In genomic region chr6:31128093-31128676, GRCh38 we compare ENCODE assay signal across 8 cellular contexts. TPM values are rescaled to one million over a fixed set of nuclear protein-coding genes. Genes with fewer than 3 reads are reported as not detected.
DNase-seq lines count a peak whose midpoint lies in the region; ATAC-seq and TF ChIP-seq lines count a peak whose summit lies in the region.

No MANE protein-coding gene starts in this region.

- peak; percentile 81 for DNase-seq in GM10248 (ENCODE audit: extremely low spot score)
- peak; percentile 74 for DNase-seq in NAMALWA (ENCODE audit: low spot score)
- peak; percentile 36 to 67 (median 60) for DNase-seq in activated CD4-positive, CD25-positive, alpha-beta regulatory T cell (lab: John Stamatoyannopoulos, UW)
- peak; percentile 46 to 50 for DNase-seq in cardiac fibroblast (ENCODE audit: low read depth in 2 of 2)
- DNase-seq in lower lobe of right lung = peak; percentile 70
- DNase-seq in stimulated activated CD8-positive, alpha-beta memory T cell treated with anti-CD3 and anti-CD28 coated beads, Interleukin-15, amount 100 ng/mL, for 4 hours (ENCODE audit: low read depth in 2 of 2) = peak; percentile 19 to 48
- DNase-seq in ecto neural progenitor cell (ENCODE audit: low spot score) = no peak

- peaks cover 6% of the 10 kb centered on the region for H3K4me1 ChIP-seq in lower lobe of right lung

- no peak overlapping the region for H3K27ac ChIP-seq in lower lobe of right lung

- no peak overlapping the region for H3K4me3 ChIP-seq in cardiac fibroblast (replicated peaks in 1 of 2; ENCODE audit: low read depth in 2 of 2, low read length in 2 of 2)
- H3K4me3 ChIP-seq in lower lobe of right lung = no peak overlapping the region

- POLR2A ChIA-PET in GM10248 (lab: Yijun Ruan, JAX) = no interaction called here

- ATAC-seq in lower lobe of right lung (peak; percentile 57 to 65), GM21786 (IDR thresholded peaks at IDR 0.05; ENCODE audit: unreplicated experiment) (no peak)

- intact Hi-C loops in lower lobe of right lung (cut with DNase I) = no loop called here

- no peaks in the 10 kb centered on the region for H3K9me3 ChIP-seq in lower lobe of right lung

- H3K36me3 ChIP-seq in lower lobe of right lung = no peaks in the 10 kb centered on the region

- H3K27me3 ChIP-seq in lower lobe of right lung (ENCODE audit: low read depth) = no peaks in the 10 kb centered on the region

- TF ChIP-seq CTCF in GM10248 (IDR thresholded peaks at IDR 0.05; ENCODE audit: control extremely low read depth, extremely low read depth, low read depth, missing control alignments) (peak; percentile 76), cardiac fibroblast (IDR thresholded peaks at IDR 0.05; ENCODE audit: low read depth, low read length) (peak; percentile 94), lower lobe of right lung (IDR thresholded peaks at IDR 0.05) (peak; percentile 88)

- CTCF ChIA-PET in GM10248 (lab: Yijun Ruan, JAX) = interaction anchor here (0.7 to 6.8 kb wide), 24 partner anchors 8 to 264 kb away, joined by 3 to 72 read pairs (median 5); partner anchors contain the start of genes C6orf15, CDSN, PSORS1C1 and PSORS1C2

RNA-seq across cellular contexts. Expression of gene CDSN, which starts 7.9 kb away (rescaled TPM):
- total RNA-seq in lower lobe of right lung = not detected

RNA-seq across cellular contexts. Expression of gene PSORS1C2, which starts 10.7 kb away (rescaled TPM):
- not detected for total RNA-seq in lower lobe of right lung

RNA-seq across cellular contexts. Expression of gene PSORS1C1, which starts 13.6 kb away (rescaled TPM):
- total RNA-seq in lower lobe of right lung = 10.5 TPM

RNA-seq across cellular contexts. Expression of gene C6orf15, which starts 15.8 kb away (rescaled TPM):
- not detected for total RNA-seq in lower lobe of right lung

RNA-seq across cellular contexts. Expression of gene CCHCR1, which starts 29.4 kb away (rescaled TPM):
- total RNA-seq in lower lobe of right lung = 16.5 TPM
